In the genomic region with DNA sequence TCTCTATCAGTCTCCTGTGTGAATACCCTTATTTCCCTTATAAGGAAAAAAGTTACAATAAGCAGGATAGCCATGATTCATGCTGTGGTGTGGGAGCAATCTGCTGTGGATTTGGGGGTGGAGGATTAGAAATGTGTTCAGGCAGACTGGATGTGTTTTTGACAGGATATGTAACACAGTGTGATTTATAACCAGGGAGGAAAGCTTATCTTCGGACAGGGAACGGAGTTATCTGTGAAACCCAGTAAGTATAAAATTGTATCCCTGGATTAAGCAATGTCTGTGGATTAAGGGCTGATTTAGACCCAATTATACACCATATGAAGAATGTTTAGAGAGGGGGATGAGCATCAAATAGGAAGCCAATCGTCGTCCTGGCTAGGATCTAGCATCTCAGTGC, we compare ENCODE assay signal across 12 cellular contexts.
DNase-seq lines count a peak whose midpoint lies in the region; ATAC-seq, FAIRE-seq and TF ChIP-seq lines count a peak whose summit lies in the region.
"Had no signal": no experiment of that assay in that cellular context is flagged by ENCODE, and none has a peak within 500 bp of the region (broad histone marks: within the 10 kb centered on the region; RNA-seq: fewer than 3 reads in every experiment).

No MANE protein-coding gene starts in this region.

- WGBS in psoas muscle, 3 donors: 38 to 69% (median 58%) methylated on average over 4 of the region's 4 CpGs

- H3K4me1 Mint-ChIP-seq in CD4-positive, alpha-beta memory T cell: peaks cover 71 to 98% (median 84%) of the 10 kb centered on the region in 4 donors
- H3K4me1 Mint-ChIP-seq in astrocyte (ENCODE audit: low read depth, unreplicated experiment): peaks cover 38% of the 10 kb centered on the region

- H4K20me1 ChIP-seq in astrocyte (ENCODE audit: insufficient read depth, low read length): no peaks in the 10 kb centered on the region

- ATAC-seq in psoas muscle: no peak

- H2AFZ ChIP-seq in astrocyte (ENCODE audit: low read depth, low read length): peak overlapping the region; percentile 3

- H3K36me3 ChIP-seq in CD4-positive, alpha-beta memory T cell (ENCODE audit: insufficient read depth, low read length): peaks cover 57% of the 10 kb centered on the region
- H3K36me3 ChIP-seq in KOPT-K1 (ENCODE audit: insufficient read depth, low read length) (no peaks in the 10 kb centered on the region), astrocyte (ENCODE audit: insufficient read depth, low read length) (no peaks in the 10 kb centered on the region), psoas muscle (ENCODE audit: insufficient read depth in 1 of 2, low read depth in 1 of 2) (no peaks in the 10 kb centered on the region), MG63 (no peaks in the 10 kb centered on the region)

- no peaks in the 10 kb centered on the region for H3K27me3 ChIP-seq in CD4-positive, alpha-beta memory T cell (ENCODE audit: insufficient read depth, low read length)
- no peaks in the 10 kb centered on the region for H3K27me3 ChIP-seq in astrocyte (ENCODE audit: insufficient read depth, low read length)
- no peaks in the 10 kb centered on the region for H3K27me3 ChIP-seq in mononuclear cell (ENCODE audit: insufficient read depth, low read length)
- H3K27me3 ChIP-seq in psoas muscle (ENCODE audit: insufficient read depth in 3 of 3, low read length in 2 of 3): peaks cover 0 to 4% (median 0%) of the 10 kb centered on the region in 3 donors
- H3K27me3 ChIP-seq in MG63: no peaks in the 10 kb centered on the region

- no peaks in the 10 kb centered on the region for H3K9me3 Mint-ChIP-seq in CD4-positive, alpha-beta memory T cell
- no peaks in the 10 kb centered on the region for H3K9me3 Mint-ChIP-seq in astrocyte (ENCODE audit: unreplicated experiment)

- POLR2A ChIA-PET in CD4-positive, alpha-beta memory T cell (lab: Charles Lee; ENCODE audit: partially characterized antibody): interaction anchor here (0.6 to 42.8 kb wide), 17 partner anchors 9 to 877 kb away, joined by 3 to 1528 read pairs (median 5); no protein-coding TSS in a partner anchor

- peaks cover 6% of the 10 kb centered on the region for H3K79me2 ChIP-seq in astrocyte (ENCODE audit: insufficient read depth, low read length)

- H3K4me3 ChIP-seq in CD4-positive, alpha-beta memory T cell (ENCODE audit: low read length in 2 of 2): peak overlapping the region; percentile 2 to 39
- H3K4me3 ChIP-seq in astrocyte (ENCODE audit: insufficient read depth, low read depth, low read length): peak overlapping the region; percentile 52
- H3K4me3 ChIP-seq in mononuclear cell (ENCODE audit: low read length): peak overlapping the region; percentile 9
- no peak overlapping the region for H3K4me3 ChIP-seq in psoas muscle
- no peak overlapping the region for H3K4me3 ChIP-seq in MG63

- peak overlapping the region; percentile 95 to 100 (median 95) for H3K27ac Mint-ChIP-seq in CD4-positive, alpha-beta memory T cell
- peak overlapping the region; percentile 60 for H3K27ac Mint-ChIP-seq in astrocyte (ENCODE audit: unreplicated experiment)

- H3K9ac ChIP-seq in astrocyte (ENCODE audit: low read length): peak overlapping the region; percentile 70
- H3K9ac ChIP-seq: KMS-11 had no signal

- no peaks in the 10 kb centered on the region for H3K27me3 Mint-ChIP-seq in CD4-positive, alpha-beta memory T cell
- no peaks in the 10 kb centered on the region for H3K27me3 Mint-ChIP-seq in astrocyte (ENCODE audit: low read depth, unreplicated experiment)

- peaks cover 87 to 96% of the 10 kb centered on the region in 2 donors for H3K36me3 Mint-ChIP-seq in CD4-positive, alpha-beta memory T cell
- no peaks in the 10 kb centered on the region for H3K36me3 Mint-ChIP-seq in astrocyte (ENCODE audit: low read depth, unreplicated experiment)

- FAIRE-seq in astrocyte (lab: Jason Lieb, UNC): peak; percentile 84

- CTCF ChIA-PET in CD4-positive, alpha-beta memory T cell (lab: Charles Lee; ENCODE audit: partially characterized antibody): interaction anchor here (0.6 to 3.2 kb wide), 9 partner anchors 8 to 298 kb away, joined by 3 to 14 read pairs (median 4); no protein-coding TSS in a partner anchor

- peak overlapping the region; percentile 76 for H3K27ac ChIP-seq in CD4-positive, alpha-beta memory T cell (ENCODE audit: low read depth, low read length)
- H3K27ac ChIP-seq in KOPT-K1 (ENCODE audit: low read depth, low read length, poor library complexity, severe bottlenecking) (peak overlapping the region; percentile 56), astrocyte (ENCODE audit: low read depth, low read length) (peak overlapping the region; percentile 64), psoas muscle (no peak overlapping the region)
- H3K27ac ChIP-seq: KMS-11 had no signal

- TF ChIP-seq CTCF in astrocyte (IDR thresholded peaks at IDR 0.05; ENCODE audit: insufficient read depth, low read depth, low read length): no peak
- no peak for TF ChIP-seq CTCF in psoas muscle (IDR thresholded peaks at IDR 0.05)

- peak overlapping the region; percentile 83 to 91 (median 90) for H3K4me3 Mint-ChIP-seq in CD4-positive, alpha-beta memory T cell
- H3K4me3 Mint-ChIP-seq in astrocyte (ENCODE audit: unreplicated experiment): peak overlapping the region; percentile 69

- no peak for DNase-seq in CD4-positive, alpha-beta memory T cell
- DNase-seq in astrocyte (ENCODE audit: low read depth) (peak; percentile 89), psoas muscle (no peak), MG63 (no peak), midbrain (lab: John Stamatoyannopoulos, UW) (no peak)
- no peak for DNase-seq in central memory CD4-positive, alpha-beta T cell
- DNase-seq: GF-D8; islet precursor cell; stimulated activated CD4-positive, alpha-beta T cell treated with anti-CD3 and anti-CD28 coated beads, Interleukin-4, amount 100 ng/mL, for 1 hour had no signal

- intact Hi-C loops in CD4-positive, alpha-beta memory T cell (cut with micrococcal nuclease): loop anchor here (1.0 to 5.0 kb wide), 2 partner anchors 8 to 37 kb away; no protein-coding TSS in a partner anchor
- intact Hi-C loops in psoas muscle (cut with DNase I): no loop called here

- peaks cover 98% of the 10 kb centered on the region for H3K4me1 ChIP-seq in CD4-positive, alpha-beta memory T cell (ENCODE audit: insufficient read depth, low read length)
- H3K4me1 ChIP-seq in astrocyte (ENCODE audit: insufficient read depth, low read length): peaks cover 21% of the 10 kb centered on the region
- H3K4me1 ChIP-seq in mononuclear cell (ENCODE audit: insufficient read depth, low read length): peaks cover 54% of the 10 kb centered on the region
- H3K4me1 ChIP-seq in psoas muscle: peaks cover 2% of the 10 kb centered on the region

- H3K4me2 ChIP-seq in astrocyte (ENCODE audit: low read length): peak overlapping the region; percentile 83
- H3K4me2 ChIP-seq: KMS-11 had no signal

- H3K9me3 ChIP-seq in CD4-positive, alpha-beta memory T cell (ENCODE audit: control insufficient read depth in 1 of 2, low read length in 2 of 2): no peaks in the 10 kb centered on the region
- no peaks in the 10 kb centered on the region for H3K9me3 ChIP-seq in KOPT-K1 (ENCODE audit: insufficient read depth, low read length, poor library complexity, severe bottlenecking)
- H3K9me3 ChIP-seq in astrocyte (ENCODE audit: insufficient read depth, low read depth, low read length): no peaks in the 10 kb centered on the region
- H3K9me3 ChIP-seq in mononuclear cell (ENCODE audit: low read depth, low read length): no peaks in the 10 kb centered on the region
- no peaks in the 10 kb centered on the region for H3K9me3 ChIP-seq in psoas muscle
- H3K9me3 ChIP-seq in MG63: no peaks in the 10 kb centered on the region

Comparison
In these comparisons a context has a peak if more than half of its experiments do, and no peak if none do; other contexts are left out.
1. H3K4me3 ChIP-seq: peak in CD4-positive, alpha-beta memory T cell (2 of 2), astrocyte (single experiment) and mononuclear cell (single experiment); none in psoas muscle (single experiment) and MG63 (single experiment).